Comparison of ENCODE assay signal across 8 cellular contexts in the genomic region with DNA sequence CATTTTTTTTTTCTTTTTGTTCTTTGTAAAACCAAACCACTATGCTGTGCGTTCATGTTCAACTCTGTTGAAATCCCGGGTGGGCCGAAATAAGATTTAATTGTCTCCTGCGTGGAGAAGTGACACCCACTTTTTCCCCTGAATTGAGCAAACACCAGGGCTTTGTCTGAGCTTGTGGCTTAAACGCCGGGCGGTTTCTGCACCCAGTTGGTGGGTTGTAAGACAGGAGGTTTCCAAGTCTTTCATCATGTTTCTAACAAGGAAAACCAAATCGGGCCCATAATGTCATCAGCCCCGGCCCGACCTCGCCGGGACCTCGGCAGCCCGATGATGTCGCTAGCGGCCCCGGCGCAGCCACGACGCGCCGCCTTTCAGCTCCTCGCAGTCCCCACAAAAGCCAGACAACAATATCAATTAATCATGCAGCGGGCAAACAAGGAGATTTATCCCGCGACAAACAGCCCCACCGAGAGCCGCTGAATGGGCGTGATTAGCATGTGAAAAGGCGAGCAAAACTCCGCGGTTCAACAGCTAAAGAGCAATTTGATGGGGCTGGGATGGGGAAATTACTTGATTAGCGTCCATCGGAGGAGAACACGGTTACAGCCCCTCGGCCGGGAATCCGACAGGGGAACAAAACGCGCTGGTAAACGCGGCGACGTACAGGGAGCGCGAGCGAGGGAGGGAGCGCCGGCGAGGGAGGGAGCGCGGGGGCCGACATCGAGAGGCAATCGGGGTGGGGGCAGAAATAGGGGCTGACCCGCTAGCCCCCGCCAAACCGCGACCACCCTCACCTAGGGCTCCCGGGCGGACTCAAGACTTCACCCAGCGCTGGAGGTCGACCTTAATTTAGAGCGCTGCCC. TPM values are rescaled to one million over a fixed set of nuclear protein-coding genes. Genes with fewer than 3 reads are reported as not detected.
DNase-seq lines count a peak whose midpoint lies in the region; ATAC-seq and TF ChIP-seq lines count a peak whose summit lies in the region.

No MANE protein-coding gene starts in this region.

- no peak for DNase-seq in CD4-positive, alpha-beta T cell
- DNase-seq in activated CD4-positive, alpha-beta memory T cell treated with anti-CD3 and anti-CD28 coated beads, Interleukin-2, amount 10 ng/mL, durations not matched to agents 7 days and 5 days = peak; percentile 43
- no peak for DNase-seq in right atrium auricular region (ENCODE audit: low spot score)
- DNase-seq in skeletal muscle cell (ENCODE audit: low read depth) = no peak
- DNase-seq in islet precursor cell = no peak
- DNase-seq in adrenal gland = no peak

- H3K27me3 ChIP-seq in CD4-positive, alpha-beta T cell (ENCODE audit: control insufficient read depth, insufficient read depth, low read length) = peaks cover 98% of the 10 kb centered on the region
- H3K27me3 ChIP-seq in HUES64 (ENCODE audit: insufficient read depth, low read length) (peaks cover 100% of the 10 kb centered on the region), right atrium auricular region (peaks cover 28 to 67% of the 10 kb centered on the region in 2 donors), adrenal gland (peaks cover 79% of the 10 kb centered on the region)

- CTCF ChIA-PET in CD4-positive, alpha-beta T cell (lab: Charles Lee) = interaction anchor here (0.9 kb wide), 1 partner anchor 25 kb away, joined by 3 read pairs; the partner anchor contains the start of gene KIZ
- CTCF ChIA-PET in activated CD4-positive, alpha-beta memory T cell treated with anti-CD3 and anti-CD28 coated beads, Interleukin-2, amount 10 ng/mL, durations not matched to agents 7 days and 5 days (lab: Charles Lee) = interaction anchor here (0.6 to 2.2 kb wide), 5 partner anchors 26 to 404 kb away, joined by 3 to 6 read pairs (median 3); no protein-coding TSS in a partner anchor

- peaks cover 52% of the 10 kb centered on the region for H3K4me1 Mint-ChIP-seq in CD4-positive, alpha-beta T cell (ENCODE audit: low read depth)
- peaks cover 43% of the 10 kb centered on the region for H3K4me1 Mint-ChIP-seq in activated CD4-positive, alpha-beta memory T cell treated with anti-CD3 and anti-CD28 coated beads, Interleukin-2, amount 10 ng/mL, durations not matched to agents 7 days and 5 days

- POLR2A ChIA-PET in CD4-positive, alpha-beta T cell (lab: Charles Lee) = interaction anchor here (1.2 to 3.1 kb wide), 2 partner anchors 14 to 25 kb away, joined by 5 to 15 read pairs; partner anchors contain the start of gene KIZ
- POLR2A ChIA-PET in activated CD4-positive, alpha-beta memory T cell treated with anti-CD3 and anti-CD28 coated beads, Interleukin-2, amount 10 ng/mL, durations not matched to agents 7 days and 5 days (lab: Charles Lee) = interaction anchor here (0.8 to 2.4 kb wide), 4 partner anchors 26 to 457 kb away, joined by 3 to 13 read pairs (median 3); partner anchors contain the start of genes KIZ and XRN2

- no peak for TF ChIP-seq POLR2A in adrenal gland (IDR thresholded peaks at IDR 0.05)

- H3K9ac ChIP-seq in HUES64 (ENCODE audit: low read depth, low read length) = peak overlapping the region; percentile 71

- no peaks in the 10 kb centered on the region for H3K9me3 Mint-ChIP-seq in CD4-positive, alpha-beta T cell
- no peaks in the 10 kb centered on the region for H3K9me3 Mint-ChIP-seq in activated CD4-positive, alpha-beta memory T cell treated with anti-CD3 and anti-CD28 coated beads, Interleukin-2, amount 10 ng/mL, durations not matched to agents 7 days and 5 days

- intact Hi-C loops in CD4-positive, alpha-beta T cell (cut with DNase I, micrococcal nuclease) = loop anchor here (2.0 to 10.0 kb wide), 3 partner anchors 24 to 406 kb away; partner anchors contain the start of gene NKX2-4 (in 1 of the 2)
- intact Hi-C loops in adrenal gland (cut with DNase I) = no loop called here

- TF ChIP-seq CTCF in CD4-positive, alpha-beta T cell (IDR thresholded peaks at IDR 0.05) = no peak
- TF ChIP-seq CTCF in right atrium auricular region (IDR thresholded peaks at IDR 0.05) = no peak
- no peak for TF ChIP-seq CTCF in adrenal gland (IDR thresholded peaks at IDR 0.05)

- peaks cover 5% of the 10 kb centered on the region for H3K36me3 Mint-ChIP-seq in CD4-positive, alpha-beta T cell (ENCODE audit: low read depth)
- peaks cover 6% of the 10 kb centered on the region for H3K36me3 Mint-ChIP-seq in activated CD4-positive, alpha-beta memory T cell treated with anti-CD3 and anti-CD28 coated beads, Interleukin-2, amount 10 ng/mL, durations not matched to agents 7 days and 5 days (ENCODE audit: low read depth)

- no peaks in the 10 kb centered on the region for H3K9me3 ChIP-seq in CD4-positive, alpha-beta T cell (ENCODE audit: control insufficient read depth, low read length)
- no peaks in the 10 kb centered on the region for H3K9me3 ChIP-seq in HUES64 (ENCODE audit: insufficient read depth, low read depth, low read length)
- no peaks in the 10 kb centered on the region for H3K9me3 ChIP-seq in right atrium auricular region
- no peaks in the 10 kb centered on the region for H3K9me3 ChIP-seq in adrenal gland (replicated peaks in 1 of 3)

- ATAC-seq in CD4-positive, alpha-beta T cell (ENCODE audit: poor library complexity) = no peak
- no peak for ATAC-seq in HG02588 (IDR thresholded peaks at IDR 0.05; ENCODE audit: unreplicated experiment)

- H3K4me3 Mint-ChIP-seq in CD4-positive, alpha-beta T cell = peak overlapping the region; percentile 84
- peak overlapping the region; percentile 78 for H3K4me3 Mint-ChIP-seq in activated CD4-positive, alpha-beta memory T cell treated with anti-CD3 and anti-CD28 coated beads, Interleukin-2, amount 10 ng/mL, durations not matched to agents 7 days and 5 days

- H3K4me1 ChIP-seq in HUES64 (ENCODE audit: insufficient read depth, low read length) (peaks cover 35% of the 10 kb centered on the region), right atrium auricular region (peaks cover 0 to 42% of the 10 kb centered on the region in 2 donors), adrenal gland (replicated peaks in 1 of 2) (peaks cover 12 to 32% of the 10 kb centered on the region in 2 donors)

- H3K27ac ChIP-seq in CD4-positive, alpha-beta T cell (ENCODE audit: low read depth, low read length) = no peak overlapping the region
- peak overlapping the region; percentile 38; the same call in 1 of the 2 replicates for H3K27ac ChIP-seq in HUES64 (ENCODE audit: low read depth, low read length)
- H3K27ac ChIP-seq in right atrium auricular region = no peak overlapping the region
- H3K27ac ChIP-seq in adrenal gland = no peak overlapping the region

- no peaks in the 10 kb centered on the region for H3K36me3 ChIP-seq in HUES64 (ENCODE audit: insufficient read depth, low read length)
- H3K36me3 ChIP-seq in right atrium auricular region = no peaks in the 10 kb centered on the region
- no peaks in the 10 kb centered on the region for H3K36me3 ChIP-seq in adrenal gland (replicated peaks in 1 of 2)

- peaks cover 94% of the 10 kb centered on the region for H3K27me3 Mint-ChIP-seq in CD4-positive, alpha-beta T cell
- peaks cover 81% of the 10 kb centered on the region for H3K27me3 Mint-ChIP-seq in activated CD4-positive, alpha-beta memory T cell treated with anti-CD3 and anti-CD28 coated beads, Interleukin-2, amount 10 ng/mL, durations not matched to agents 7 days and 5 days

- peak overlapping the region; percentile 54 for H3K4me3 ChIP-seq in HUES64 (ENCODE audit: low read length)
- H3K4me3 ChIP-seq in right atrium auricular region = peak overlapping the region; percentile 23 to 48
- peak overlapping the region; percentile 31 for H3K4me3 ChIP-seq in skeletal muscle cell (ENCODE audit: low read depth, low read length)
- H3K4me3 ChIP-seq in adrenal gland = peak overlapping the region in 2 of 4 donors; percentile 10 to 50

- H3K27ac Mint-ChIP-seq in CD4-positive, alpha-beta T cell = peak overlapping the region; percentile 35
- H3K27ac Mint-ChIP-seq in activated CD4-positive, alpha-beta memory T cell treated with anti-CD3 and anti-CD28 coated beads, Interleukin-2, amount 10 ng/mL, durations not matched to agents 7 days and 5 days = peak overlapping the region; percentile 83

- under 1% methylated on average over 64 of the region's 64 CpGs for WGBS in HUES64
- WGBS in adrenal gland, 4 donors = 5 to 9% (median 7%) methylated on average over 46 to 64 of the region's 64 CpGs

RNA-seq across cellular contexts. Expression of gene LINC00237, which starts 5.3 kb away (rescaled TPM):
- total RNA-seq in CD4-positive, alpha-beta T cell = not detected
- polyA plus RNA-seq in HUES64 (2013, experiment 1 of 2) = not detected
- not detected for polyA plus RNA-seq in HUES64 (2013, experiment 2 of 2)
- not detected for total RNA-seq in activated CD4-positive, alpha-beta memory T cell treated with anti-CD3 and anti-CD28 coated beads, Interleukin-2, amount 10 ng/mL, durations not matched to agents 7 days and 5 days
- total RNA-seq in right atrium auricular region (not detected), adrenal gland (under 1 TPM in 1 of 8 donors, not detected in 7; 0.14 TPM)
- polyA plus RNA-seq in adrenal gland = not detected

RNA-seq across cellular contexts. Expression of gene KIZ, which starts 25.1 kb away (rescaled TPM):
- 10 to 100 TPM; 31.1 to 33.8 TPM for total RNA-seq in CD4-positive, alpha-beta T cell
- 19.0 TPM for polyA plus RNA-seq in HUES64 (2013, experiment 1 of 2)
- 20.0 TPM for polyA plus RNA-seq in HUES64 (2013, experiment 2 of 2)
- total RNA-seq in activated CD4-positive, alpha-beta memory T cell treated with anti-CD3 and anti-CD28 coated beads, Interleukin-2, amount 10 ng/mL, durations not matched to agents 7 days and 5 days = 10 to 100 TPM; 17.3 to 22.1 TPM
- total RNA-seq in right atrium auricular region (10 to 100 TPM; 16.1 to 30.4 TPM), adrenal gland (10 to 100 TPM; 12.0 to 62.9 (median 15.7) TPM)
- polyA plus RNA-seq in adrenal gland = 10 to 100 TPM; 10.4 to 21.2 (median 15.9) TPM

Comparison
In these comparisons a context has a peak if more than half of its experiments do, and no peak if none do; other contexts are left out.
1. intact Hi-C loops: an anchor here in CD4-positive, alpha-beta T cell (2.0 to 10.0 kb wide); none called in adrenal gland.